In genomic region chr1:23742670-23743286, GRCh38 we compare ENCODE assay signal across 8 cellular contexts. TPM values are rescaled to one million over a fixed set of nuclear protein-coding genes. Genes with fewer than 3 reads are reported as not detected.
A peak's percentile ranks its signal among the peaks of the same experiment; 100 is the strongest.
DNase-seq lines count a peak whose midpoint lies in the region; ATAC-seq lines count a peak whose summit lies in the region.

No MANE protein-coding gene starts in this region.

- H3K9me3 ChIP-seq in right cardiac atrium (ENCODE audit: control insufficient read depth, low read length) = no peaks in the 10 kb centered on the region
- no peaks in the 10 kb centered on the region for H3K9me3 ChIP-seq in skeletal muscle tissue (ENCODE audit: control insufficient read depth in 3 of 3, low read length in 3 of 3)

- intact Hi-C loops in activated naive CD4-positive, alpha-beta T cell treated with anti-CD3 and anti-CD28 coated beads for 36 hours (cut with micrococcal nuclease) = loop anchor here (1.0 to 10.0 kb wide), 3 partner anchors 51 to 378 kb away; partner anchors contain the start of genes E2F2, RPL11 and ZNF436
- intact Hi-C loops in right cardiac atrium (cut with DNase I) = no loop called here

- CTCF ChIA-PET in activated naive CD4-positive, alpha-beta T cell treated with anti-CD3 and anti-CD28 coated beads for 36 hours (lab: Charles Lee) = interaction anchor here (0.6 to 1.6 kb wide), 4 partner anchors 29 to 49 kb away, joined by 3 to 5 read pairs (median 4); no protein-coding TSS in a partner anchor

- no peaks in the 10 kb centered on the region for H3K36me3 ChIP-seq in skeletal muscle tissue (ENCODE audit: control insufficient read depth in 3 of 3, insufficient read depth in 3 of 3, low read length in 3 of 3)

- H3K27me3 Mint-ChIP-seq in activated naive CD4-positive, alpha-beta T cell treated with anti-CD3 and anti-CD28 coated beads for 36 hours (ENCODE audit: low read depth) = no peaks in the 10 kb centered on the region
- H3K27me3 Mint-ChIP-seq in activated naive CD4-positive, alpha-beta T cell treated with anti-CD3 and anti-CD28 coated beads, Interleukin-2, amount 50 U/mL, for 24 hours = no peaks in the 10 kb centered on the region

- peaks cover 35% of the 10 kb centered on the region for H3K4me1 Mint-ChIP-seq in activated naive CD4-positive, alpha-beta T cell treated with anti-CD3 and anti-CD28 coated beads for 36 hours (ENCODE audit: low read depth)
- H3K4me1 Mint-ChIP-seq in activated naive CD4-positive, alpha-beta T cell treated with anti-CD3 and anti-CD28 coated beads, Interleukin-2, amount 50 U/mL, for 24 hours = peaks cover 41% of the 10 kb centered on the region

- 10% methylated on average over 28 of the region's 28 CpGs for WGBS in right cardiac atrium

- H3K27ac Mint-ChIP-seq in activated naive CD4-positive, alpha-beta T cell treated with anti-CD3 and anti-CD28 coated beads for 36 hours = peak overlapping the region; percentile 85
- H3K27ac Mint-ChIP-seq in activated naive CD4-positive, alpha-beta T cell treated with anti-CD3 and anti-CD28 coated beads, Interleukin-2, amount 50 U/mL, for 24 hours = peak overlapping the region; percentile 89

- peaks cover 7% of the 10 kb centered on the region for H3K36me3 Mint-ChIP-seq in activated naive CD4-positive, alpha-beta T cell treated with anti-CD3 and anti-CD28 coated beads for 36 hours (ENCODE audit: low read depth)
- peaks cover 3% of the 10 kb centered on the region for H3K36me3 Mint-ChIP-seq in activated naive CD4-positive, alpha-beta T cell treated with anti-CD3 and anti-CD28 coated beads, Interleukin-2, amount 50 U/mL, for 24 hours

- H3K4me3 ChIP-seq in right cardiac atrium (ENCODE audit: low read length) (peak overlapping the region; percentile 82), skeletal muscle tissue (ENCODE audit: low read length in 3 of 3) (peak overlapping the region; percentile 82 to 93 (median 86))

- H3K4me3 Mint-ChIP-seq in activated naive CD4-positive, alpha-beta T cell treated with anti-CD3 and anti-CD28 coated beads for 36 hours = peak overlapping the region; percentile 84
- H3K4me3 Mint-ChIP-seq in activated naive CD4-positive, alpha-beta T cell treated with anti-CD3 and anti-CD28 coated beads, Interleukin-2, amount 50 U/mL, for 24 hours = peak overlapping the region; percentile 94

- no peaks in the 10 kb centered on the region for H3K4me1 ChIP-seq in right cardiac atrium (ENCODE audit: control insufficient read depth, insufficient read depth, low read length)
- peaks cover 11 to 29% (median 19%) of the 10 kb centered on the region in 3 donors for H3K4me1 ChIP-seq in skeletal muscle tissue (ENCODE audit: control insufficient read depth in 3 of 3, insufficient read depth in 3 of 3, low read length in 3 of 3)

- H3K9me3 Mint-ChIP-seq in activated naive CD4-positive, alpha-beta T cell treated with anti-CD3 and anti-CD28 coated beads for 36 hours = no peaks in the 10 kb centered on the region
- H3K9me3 Mint-ChIP-seq in activated naive CD4-positive, alpha-beta T cell treated with anti-CD3 and anti-CD28 coated beads, Interleukin-2, amount 50 U/mL, for 24 hours = no peaks in the 10 kb centered on the region

- H3K9ac ChIP-seq in skeletal muscle tissue (ENCODE audit: low read depth in 1 of 3, low read length in 3 of 3) = peak overlapping the region; percentile 81 to 91 (median 89)

- peak overlapping the region; percentile 73 for H3K27ac ChIP-seq in right cardiac atrium (ENCODE audit: low read length)
- H3K27ac ChIP-seq in skeletal muscle tissue (ENCODE audit: low read depth, low read length) = peak overlapping the region; percentile 85

- H3K27me3 ChIP-seq in right cardiac atrium (ENCODE audit: control insufficient read depth, insufficient read depth) (no peaks in the 10 kb centered on the region), skeletal muscle tissue (ENCODE audit: control insufficient read depth in 3 of 3, insufficient read depth in 3 of 3, low read length in 3 of 3) (no peaks in the 10 kb centered on the region)

- DNase-seq in activated naive CD4-positive, alpha-beta T cell treated with anti-CD3 and anti-CD28 coated beads for 36 hours = peak; percentile 18
- DNase-seq in activated naive CD4-positive, alpha-beta T cell treated with anti-CD3 and anti-CD28 coated beads, Interleukin-2, amount 50 U/mL, for 16 hours = no peak
- DNase-seq in right cardiac atrium (peak in 1 of 3 donors; percentile 48), cerebellar cortex (ENCODE audit: low spot score) (no peak), SW 1271 (lab: John Stamatoyannopoulos, UW) (no peak)

- peak; percentile 13 for ATAC-seq in HG03469 (IDR thresholded peaks at IDR 0.05; ENCODE audit: unreplicated experiment)
- peak; percentile 22 to 28 for ATAC-seq in right cardiac atrium

RNA-seq across cellular contexts. Expression of gene ELOA, which starts 0.5 kb away (rescaled TPM):
- total RNA-seq in activated naive CD4-positive, alpha-beta T cell treated with anti-CD3 and anti-CD28 coated beads for 36 hours = 10 to 100 TPM; 21.8 to 22.6 TPM
- total RNA-seq in right cardiac atrium (10 to 100 TPM; 23.9 to 31.1 (median 25.9) TPM), skeletal muscle tissue (14.1 TPM)
- 11.6 TPM for polyA plus RNA-seq in right cardiac atrium

RNA-seq across cellular contexts. Expression of gene PITHD1, which starts 35.4 kb away (rescaled TPM):
- total RNA-seq in activated naive CD4-positive, alpha-beta T cell treated with anti-CD3 and anti-CD28 coated beads for 36 hours = 10 to 100 TPM; 73.8 to 75.1 TPM
- total RNA-seq in right cardiac atrium (10 to 100 TPM; 35.5 to 40.3 (median 38.8) TPM), skeletal muscle tissue (53.2 TPM)
- 33.1 TPM for polyA plus RNA-seq in right cardiac atrium

RNA-seq across cellular contexts. Expression of gene LYPLA2, which starts 48.2 kb away (rescaled TPM):
- 10 to 100 TPM; 48.1 to 49.7 TPM for total RNA-seq in activated naive CD4-positive, alpha-beta T cell treated with anti-CD3 and anti-CD28 coated beads for 36 hours
- total RNA-seq in right cardiac atrium = 10 to 100 TPM; 28.5 to 33.3 (median 32.5) TPM
- polyA plus RNA-seq in right cardiac atrium = 32.0 TPM
- 21.9 TPM for total RNA-seq in skeletal muscle tissue

RNA-seq across cellular contexts. Expression of gene RPL11, which starts 51.2 kb away (rescaled TPM):
- 1,000 to 10,000 TPM; 1,701 to 1,742 TPM for total RNA-seq in activated naive CD4-positive, alpha-beta T cell treated with anti-CD3 and anti-CD28 coated beads for 36 hours
- total RNA-seq in right cardiac atrium (100 to 1,000 TPM; 586 to 826 (median 727) TPM), skeletal muscle tissue (1,434 TPM)
- polyA plus RNA-seq in right cardiac atrium = 1,436 TPM

RNA-seq across cellular contexts. Expression of gene GALE, which starts 57.8 kb away (rescaled TPM):
- 10 to 100 TPM; 19.7 to 23.1 TPM for total RNA-seq in activated naive CD4-positive, alpha-beta T cell treated with anti-CD3 and anti-CD28 coated beads for 36 hours
- total RNA-seq in right cardiac atrium = 10 to 100 TPM in 1 of 4 donors, 1 to 10 TPM in 3; 6.1 to 11.0 (median 6.7) TPM
- polyA plus RNA-seq in right cardiac atrium = 11.2 TPM
- 17.2 TPM for total RNA-seq in skeletal muscle tissue
